Comparison of ENCODE assay signal across 8 cellular contexts in genomic region chr1:37434292-37434907, GRCh38. TPM values are rescaled to one million over a fixed set of nuclear protein-coding genes. Genes with fewer than 3 reads are reported as not detected.
DNase-seq lines count a peak whose midpoint lies in the region; ATAC-seq and TF ChIP-seq lines count a peak whose summit lies in the region.

No MANE protein-coding gene starts in this region.

- no peak overlapping the region for H3K27ac ChIP-seq in KMS-11

- DNase-seq in ELF-1 (ENCODE audit: low read depth, low spot score) (peak; percentile 83), Right ventricle myocardium superior (peak; percentile 84), putamen (ENCODE audit: low spot score) (peak; percentile 50)
- DNase-seq in activated naive CD4-positive, alpha-beta T cell treated with anti-CD3 and anti-CD28 coated beads for 36 hours = peak; percentile 81

- no peak overlapping the region for H3K27ac Mint-ChIP-seq in activated naive CD4-positive, alpha-beta T cell treated with anti-CD3 and anti-CD28 coated beads for 36 hours

- no peak overlapping the region for H2AFZ ChIP-seq in KMS-11 (ENCODE audit: low read depth)

- no peaks in the 10 kb centered on the region for H3K36me3 Mint-ChIP-seq in activated naive CD4-positive, alpha-beta T cell treated with anti-CD3 and anti-CD28 coated beads for 36 hours (ENCODE audit: low read depth)

- H3K4me2 ChIP-seq in KMS-11 = no peak overlapping the region

- H3K4me1 Mint-ChIP-seq in activated naive CD4-positive, alpha-beta T cell treated with anti-CD3 and anti-CD28 coated beads for 36 hours (ENCODE audit: low read depth) = no peaks in the 10 kb centered on the region

- ATAC-seq in SK-N-SH treated with all-trans-retinoic acid at 6 μM for 48 hours = peak; percentile 95
- peak; percentile 85 for ATAC-seq in Right ventricle myocardium superior (ENCODE audit: poor library complexity)
- ATAC-seq in HG03565 (IDR thresholded peaks at IDR 0.05; ENCODE audit: unreplicated experiment) = no peak
- no peak for ATAC-seq in HG02678 (IDR thresholded peaks at IDR 0.05; ENCODE audit: unreplicated experiment)

- no peak overlapping the region for H3K4me3 ChIP-seq in KMS-11 (IDR thresholded peaks at IDR 0.05; ENCODE audit: insufficient read depth, low read depth, low read length)

- H3K9me3 Mint-ChIP-seq in activated naive CD4-positive, alpha-beta T cell treated with anti-CD3 and anti-CD28 coated beads for 36 hours = no peaks in the 10 kb centered on the region

- H3K9ac ChIP-seq in KMS-11 = no peak overlapping the region

- H3K4me3 Mint-ChIP-seq in activated naive CD4-positive, alpha-beta T cell treated with anti-CD3 and anti-CD28 coated beads for 36 hours = no peak overlapping the region

- H3K4me1 ChIP-seq in KMS-11 (ENCODE audit: low read depth, poor library complexity, severe bottlenecking) = no peaks in the 10 kb centered on the region

- CTCF ChIA-PET in activated naive CD4-positive, alpha-beta T cell treated with anti-CD3 and anti-CD28 coated beads for 36 hours (lab: Charles Lee) = interaction anchor here (0.6 to 2.0 kb wide), 24 partner anchors 10 to 1092 kb away, joined by 3 to 9 read pairs (median 4); no protein-coding TSS in a partner anchor

- H3K27me3 Mint-ChIP-seq in activated naive CD4-positive, alpha-beta T cell treated with anti-CD3 and anti-CD28 coated beads for 36 hours (ENCODE audit: low read depth) = peaks cover 8% of the 10 kb centered on the region

- H3K36me3 ChIP-seq in KMS-11 (ENCODE audit: insufficient read depth) = no peaks in the 10 kb centered on the region

- no peaks in the 10 kb centered on the region for H3K79me2 ChIP-seq in KMS-11 (ENCODE audit: insufficient read depth, low read depth)

- TF ChIP-seq CTCF in KMS-11 (conservative IDR thresholded peaks at IDR 0.05; ENCODE audit: low read depth, low read length) = peak; percentile 87

- H3K27me3 ChIP-seq in KMS-11 (ENCODE audit: insufficient read depth, low read depth) = peaks cover 33% of the 10 kb centered on the region

- intact Hi-C loops in activated naive CD4-positive, alpha-beta T cell treated with anti-CD3 and anti-CD28 coated beads for 36 hours (cut with micrococcal nuclease) = loop anchor here (1.0 to 10.0 kb wide), 3 partner anchors 112 to 880 kb away; no protein-coding TSS in a partner anchor
- intact Hi-C loops in Right ventricle myocardium superior (cut with DNase I) = loop anchor here (10.0 kb wide), 1 partner anchor 880 kb away; no protein-coding TSS in a partner anchor

- H4K20me1 ChIP-seq in KMS-11 (ENCODE audit: insufficient read depth) = no peaks in the 10 kb centered on the region

TF ChIP-seq in SK-N-SH treated with all-trans-retinoic acid at 6 μM for 48 hours, 23 proteins besides CTCF, POLR2A, EP300 and RAD21:
- TF ChIP-seq SNAI2 (CRISPR knock-in tag; IDR thresholded peaks at IDR 0.05) = no peak
- no peak for TF ChIP-seq ZC3H10 (CRISPR knock-in tag; IDR thresholded peaks at IDR 0.05)
- TF ChIP-seq TOX (CRISPR knock-in tag; IDR thresholded peaks at IDR 0.05; ENCODE audit: borderline replicate concordance) = no peak
- TF ChIP-seq CSRNP3 (CRISPR knock-in tag; IDR thresholded peaks at IDR 0.05) = no peak
- TF ChIP-seq ZNF70 (CRISPR knock-in tag; IDR thresholded peaks at IDR 0.05) = no peak
- no peak for TF ChIP-seq ZNF8 (CRISPR knock-in tag; IDR thresholded peaks at IDR 0.05)
- no peak for TF ChIP-seq BACH2 (CRISPR knock-in tag; IDR thresholded peaks at IDR 0.05; ENCODE audit: borderline replicate concordance)

RNA-seq across cellular contexts. Expression of gene ZC3H12A, which starts 40.0 kb away (rescaled TPM):
- 10 to 100 TPM; 29.0 to 33.6 TPM for total RNA-seq in activated naive CD4-positive, alpha-beta T cell treated with anti-CD3 and anti-CD28 coated beads for 36 hours
- 4.2 TPM for total RNA-seq in Right ventricle myocardium superior

Comparison
In these comparisons a context has a peak if more than half of its experiments do, and no peak if none do; other contexts are left out.
1. ATAC-seq: peak in SK-N-SH treated with all-trans-retinoic acid at 6 μM for 48 hours (single experiment) and Right ventricle myocardium superior (single experiment); none in HG03565 (single experiment) and HG02678 (single experiment).
2. Peak in every context shown above with its lines, with median percentiles within 50 percentile points of each other: DNase-seq.